Comparison of ENCODE assay signal across 11 cellular contexts in genomic region chr4:113293043-113293560, GRCh38.
A peak's percentile ranks its signal among the peaks of the same experiment; 100 is the strongest.
DNase-seq lines count a peak whose midpoint lies in the region; ATAC-seq and TF ChIP-seq lines count a peak whose summit lies in the region.
"Had no signal": no experiment of that assay in that cellular context is flagged by ENCODE, and none has a peak within 500 bp of the region (broad histone marks: within the 10 kb centered on the region; RNA-seq: fewer than 3 reads in every experiment).

No MANE protein-coding gene starts in this region.

- no peak for ATAC-seq in activated CD8-positive, alpha-beta memory T cell treated with anti-CD3 and anti-CD28 coated beads, Interleukin-2, amount 10 ng/mL, durations not matched to agents 7 days and 5 days

- no peaks in the 10 kb centered on the region for H3K4me1 Mint-ChIP-seq in activated CD8-positive, alpha-beta memory T cell treated with anti-CD3 and anti-CD28 coated beads, Interleukin-2, amount 10 ng/mL, durations not matched to agents 7 days and 5 days
- H3K4me1 Mint-ChIP-seq in CD14-positive monocyte, result no peaks in the 10 kb centered on the region

- CTCF ChIA-PET in activated CD8-positive, alpha-beta memory T cell treated with anti-CD3 and anti-CD28 coated beads, Interleukin-2, amount 10 ng/mL, durations not matched to agents 7 days and 5 days (lab: Charles Lee), result interaction anchor here (1.1 kb wide), 1 partner anchor 15 kb away, joined by 3 read pairs; no protein-coding TSS in a partner anchor

- TF ChIP-seq CTCF in astrocyte of the spinal cord (IDR thresholded peaks at IDR 0.05; ENCODE audit: low read depth, low read length) (no peak), hepatocyte (IDR thresholded peaks at IDR 0.05; ENCODE audit: poor library complexity) (no peak), smooth muscle cell (IDR thresholded peaks at IDR 0.05; ENCODE audit: borderline replicate concordance, insufficient read depth, poor library complexity, severe bottlenecking) (no peak), CD14-positive monocyte (IDR thresholded peaks at IDR 0.05) (no peak)

- H3K27me3 ChIP-seq in hepatocyte (no peaks in the 10 kb centered on the region), rectal smooth muscle tissue (ENCODE audit: control insufficient read depth, insufficient read depth, low read length) (no peaks in the 10 kb centered on the region), smooth muscle cell (ENCODE audit: low read depth) (no peaks in the 10 kb centered on the region)
- H3K27me3 ChIP-seq: BLaER1 treated with 17β-estradiol and CSF1 and Interleukin-3, amounts not matched to agents 10 nM and 100 nM; right lobe of liver; SJCRH30 had no signal

- H3K4me3 Mint-ChIP-seq in activated CD8-positive, alpha-beta memory T cell treated with anti-CD3 and anti-CD28 coated beads, Interleukin-2, amount 10 ng/mL, durations not matched to agents 7 days and 5 days, result no peak overlapping the region
- H3K4me3 Mint-ChIP-seq in CD14-positive monocyte, result no peak overlapping the region

- H3K79me2 ChIP-seq in hepatocyte (no peaks in the 10 kb centered on the region), smooth muscle cell (ENCODE audit: low read depth) (no peaks in the 10 kb centered on the region)

- H3K27ac ChIP-seq in hepatocyte (peak overlapping the region; percentile 25), rectal smooth muscle tissue (ENCODE audit: low read depth, low read length) (peak overlapping the region; percentile 83), smooth muscle cell (ENCODE audit: low read depth) (no peak overlapping the region)
- H3K27ac ChIP-seq: BLaER1 treated with 17β-estradiol and CSF1 and Interleukin-3, amounts not matched to agents 10 nM and 100 nM; right lobe of liver; SJCRH30 had no signal

- WGBS in hepatocyte (ENCODE audit: low lambda C conversion rate, missing lambda C conversion rate), result 68% methylated on average over 9 of the region's 9 CpGs
- WGBS in smooth muscle cell (ENCODE audit: low lambda C conversion rate), result 78% methylated on average over 9 of the region's 9 CpGs

- peaks cover 13% of the 10 kb centered on the region for H3K27me3 Mint-ChIP-seq in activated CD8-positive, alpha-beta memory T cell treated with anti-CD3 and anti-CD28 coated beads, Interleukin-2, amount 10 ng/mL, durations not matched to agents 7 days and 5 days
- H3K27me3 Mint-ChIP-seq in CD14-positive monocyte (ENCODE audit: low read depth in 3 of 3), result peaks cover 0 to 2% (median 0%) of the 10 kb centered on the region in 3 donors

- H3K36me3 Mint-ChIP-seq in activated CD8-positive, alpha-beta memory T cell treated with anti-CD3 and anti-CD28 coated beads, Interleukin-2, amount 10 ng/mL, durations not matched to agents 7 days and 5 days, result no peaks in the 10 kb centered on the region
- H3K36me3 Mint-ChIP-seq in CD14-positive monocyte, result no peaks in the 10 kb centered on the region

- peaks cover 8% of the 10 kb centered on the region for H3K4me1 ChIP-seq in hepatocyte (ENCODE audit: insufficient read depth)
- peaks cover 23% of the 10 kb centered on the region for H3K4me1 ChIP-seq in rectal smooth muscle tissue (ENCODE audit: control insufficient read depth, insufficient read depth, low read length)
- H3K4me1 ChIP-seq in smooth muscle cell (ENCODE audit: low read depth), result peaks cover 40% of the 10 kb centered on the region
- H3K4me1 ChIP-seq: BLaER1 treated with 17β-estradiol and CSF1 and Interleukin-3, amounts not matched to agents 10 nM and 100 nM; right lobe of liver; SJCRH30 had no signal

- H2AFZ ChIP-seq in hepatocyte, result no peak overlapping the region
- H2AFZ ChIP-seq in smooth muscle cell (ENCODE audit: low read depth), result no peak overlapping the region

- in situ Hi-C loops in astrocyte of the spinal cord (cut with HindIII; ENCODE audit: low sequenced_read_pairs), result no loop called here

- DNase-seq in AG08396 (ENCODE audit: low spot score) (peak; percentile 46), astrocyte of the spinal cord (ENCODE audit: low read depth, low spot score) (peak; percentile 78), hepatocyte (ENCODE audit: low spot score) (peak; percentile 39), NCI-H128 (lab: John Stamatoyannopoulos, UW; ENCODE audit: unreplicated experiment) (no peak), smooth muscle cell (lab: John Stamatoyannopoulos, UW; ENCODE audit: unreplicated experiment) (no peak), CD14-positive monocyte (ENCODE audit: low spot score) (no peak)
- no peak for DNase-seq in activated CD8-positive, alpha-beta memory T cell treated with anti-CD3 and anti-CD28 coated beads, Interleukin-2, amount 10 ng/mL, durations not matched to agents 7 days and 5 days
- DNase-seq: right lobe of liver, SJCRH30 had no signal

- intact Hi-C loops in CD14-positive monocyte (cut with micrococcal nuclease), result no loop called here

- no peaks in the 10 kb centered on the region for H3F3A ChIP-seq in smooth muscle cell (ENCODE audit: low read depth)

- H3K36me3 ChIP-seq in hepatocyte (replicated peaks; ENCODE audit: insufficient read depth, low read depth) (no peaks in the 10 kb centered on the region), rectal smooth muscle tissue (ENCODE audit: control insufficient read depth, insufficient read depth, low read length) (no peaks in the 10 kb centered on the region), smooth muscle cell (ENCODE audit: low read depth) (no peaks in the 10 kb centered on the region)
- H3K36me3 ChIP-seq: BLaER1 treated with 17β-estradiol and CSF1 and Interleukin-3, amounts not matched to agents 10 nM and 100 nM; right lobe of liver had no signal

- H3K4me2 ChIP-seq in hepatocyte, result peak overlapping the region; percentile 36
- H3K4me2 ChIP-seq in smooth muscle cell, result no peak overlapping the region
- H3K4me2 ChIP-seq: BLaER1 treated with 17β-estradiol and CSF1 and Interleukin-3, amounts not matched to agents 10 nM and 100 nM had no signal

- H3K9me3 Mint-ChIP-seq in activated CD8-positive, alpha-beta memory T cell treated with anti-CD3 and anti-CD28 coated beads, Interleukin-2, amount 10 ng/mL, durations not matched to agents 7 days and 5 days (ENCODE audit: low read depth), result no peaks in the 10 kb centered on the region
- H3K9me3 Mint-ChIP-seq in CD14-positive monocyte, result no peaks in the 10 kb centered on the region

- no peaks in the 10 kb centered on the region for H3K9me3 ChIP-seq in hepatocyte (ENCODE audit: low read depth)
- no peaks in the 10 kb centered on the region for H3K9me3 ChIP-seq in smooth muscle cell (replicated peaks; ENCODE audit: low read depth)
- H3K9me3 ChIP-seq: BLaER1 treated with 17β-estradiol and CSF1 and Interleukin-3, amounts not matched to agents 10 nM and 100 nM; right lobe of liver; SJCRH30 had no signal

- no peaks in the 10 kb centered on the region for H3K9me2 ChIP-seq in hepatocyte (replicated peaks; ENCODE audit: insufficient read depth)

- H3K9ac ChIP-seq in rectal smooth muscle tissue (ENCODE audit: low read length), result no peak overlapping the region
- no peak overlapping the region for H3K9ac ChIP-seq in smooth muscle cell (ENCODE audit: low read depth)
- H3K9ac ChIP-seq: BLaER1 treated with 17β-estradiol and CSF1 and Interleukin-3, amounts not matched to agents 10 nM and 100 nM had no signal

- H4K20me1 ChIP-seq in hepatocyte (ENCODE audit: insufficient read depth, poor library complexity, severe bottlenecking) (no peaks in the 10 kb centered on the region), smooth muscle cell (ENCODE audit: low read depth) (no peaks in the 10 kb centered on the region)
- H4K20me1 ChIP-seq: BLaER1 treated with 17β-estradiol and CSF1 and Interleukin-3, amounts not matched to agents 10 nM and 100 nM had no signal

- H3K27ac Mint-ChIP-seq in activated CD8-positive, alpha-beta memory T cell treated with anti-CD3 and anti-CD28 coated beads, Interleukin-2, amount 10 ng/mL, durations not matched to agents 7 days and 5 days, result no peak overlapping the region
- no peak overlapping the region for H3K27ac Mint-ChIP-seq in CD14-positive monocyte

- H3K4me3 ChIP-seq in astrocyte of the spinal cord (ENCODE audit: low read depth, low read length), result no peak overlapping the region
- H3K4me3 ChIP-seq in hepatocyte, result no peak overlapping the region
- peak overlapping the region; percentile 31 for H3K4me3 ChIP-seq in rectal smooth muscle tissue (ENCODE audit: low read length)
- H3K4me3 ChIP-seq in smooth muscle cell, result no peak overlapping the region
- H3K4me3 ChIP-seq: BLaER1 treated with 17β-estradiol and CSF1 and Interleukin-3, amounts not matched to agents 10 nM and 100 nM; right lobe of liver; SJCRH30 had no signal

Comparison
In these comparisons a context has a peak if more than half of its experiments do, and no peak if none do; other contexts are left out.
1. DNase-seq: peak in AG08396 (single experiment), astrocyte of the spinal cord (single experiment) and hepatocyte (single experiment); none in activated CD8-positive, alpha-beta memory T cell treated with anti-CD3 and anti-CD28 coated beads, Interleukin-2, amount 10 ng/mL, durations not matched to agents 7 days and 5 days (single experiment), NCI-H128 (single experiment), smooth muscle cell (single experiment) and CD14-positive monocyte (single experiment).